8 cellular contexts compared by ENCODE assay signal in the genomic region with DNA sequence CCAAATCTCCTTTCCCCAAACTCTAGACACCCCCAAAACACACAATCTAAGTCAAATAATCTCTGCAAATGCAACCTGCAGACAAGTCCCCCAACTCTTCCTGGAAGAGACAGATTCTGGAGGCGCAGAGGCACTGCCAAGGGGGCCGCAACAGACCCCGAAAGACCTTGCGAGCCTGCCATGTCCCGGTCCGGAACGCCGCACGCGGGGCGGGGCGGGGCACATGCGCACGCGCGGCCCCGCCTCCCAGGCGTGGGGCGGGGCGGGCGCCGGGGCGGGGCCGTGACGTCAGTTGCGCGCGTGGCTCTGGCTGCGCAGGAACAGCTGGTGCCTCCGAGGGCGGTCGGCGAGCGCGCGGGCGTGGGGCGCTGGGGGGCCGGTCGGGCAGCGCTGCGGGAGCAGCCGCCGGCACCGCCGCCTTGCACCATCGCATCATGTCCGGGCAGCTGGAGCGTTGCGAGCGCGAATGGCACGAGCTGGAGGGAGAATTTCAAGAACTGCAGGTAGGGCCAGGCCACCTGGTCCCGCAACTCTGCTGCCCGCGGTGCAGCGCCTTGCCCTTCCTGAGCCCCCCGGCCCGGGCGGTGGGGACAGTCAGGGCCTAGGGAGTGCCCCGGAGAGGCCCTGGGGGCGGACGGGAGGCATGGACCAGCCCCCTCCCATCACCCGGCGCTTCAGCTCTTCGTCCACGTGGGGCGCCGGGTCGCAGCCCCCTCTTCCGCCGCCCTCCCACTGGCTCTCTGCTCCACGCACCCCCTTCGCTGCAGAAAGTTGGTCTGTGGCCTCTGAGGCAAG. TPM values are rescaled to one million over a fixed set of nuclear protein-coding genes. Genes with fewer than 3 reads are reported as not detected.
A peak's percentile ranks its signal among the peaks of the same experiment; 100 is the strongest.
DNase-seq lines count a peak whose midpoint lies in the region; ATAC-seq and TF ChIP-seq lines count a peak whose summit lies in the region.

TMEM120B (plus strand) TSS at position 291 of the 795 bp plus-strand sequence; CDS start at position 435, 144 bp downstream.

- H4K5ac ChIP-seq in IMR-90 (ENCODE audit: low read depth, low read length) = peak within 1 kb of the TSS; percentile 65

- peak within 1 kb of the TSS; percentile 75 for H3K4me3 ChIP-seq in IMR-90 (ENCODE audit: insufficient read depth, low read depth, low read length)
- peak within 1 kb of the TSS; percentile 96 for H3K4me3 ChIP-seq in cardiac muscle cell
- H3K4me3 ChIP-seq in upper lobe of left lung = peak within 1 kb of the TSS; percentile 62 to 94 (median 80)

- peak within 1 kb of the TSS; percentile 6; the same call in 1 of the 3 replicates for H2BK15ac ChIP-seq in IMR-90 (ENCODE audit: low read depth, low read length)

- in situ Hi-C loops in IMR-90 (cut with MboI; ENCODE audit: low sequenced_read_pairs) = no loop called here

- peak within 1 kb of the TSS; percentile 64 for H3K27ac ChIP-seq in IMR-90 (ENCODE audit: insufficient read depth, low read length)
- peak within 1 kb of the TSS; percentile 88 for H3K27ac ChIP-seq in cardiac muscle cell
- H3K27ac ChIP-seq in upper lobe of left lung = peak within 1 kb of the TSS; percentile 87 to 94 (median 88)

- peak within 1 kb of the TSS; percentile 48 for H2BK5ac ChIP-seq in IMR-90 (ENCODE audit: low read depth, low read length, poor library complexity, severe bottlenecking)

- peak within 1 kb of the TSS; percentile 81 for H4K91ac ChIP-seq in IMR-90 (ENCODE audit: insufficient read depth, low read depth, low read length)

- peak within 1 kb of the TSS; percentile 89 for H3K4me3 Mint-ChIP-seq in activated naive CD8-positive, alpha-beta T cell treated with anti-CD3 and anti-CD28 coated beads, Interleukin-2, amount 10 ng/mL, durations not matched to agents 7 days and 5 days

- peak within 1 kb of the TSS; percentile 97 for H3K27ac Mint-ChIP-seq in activated naive CD8-positive, alpha-beta T cell treated with anti-CD3 and anti-CD28 coated beads, Interleukin-2, amount 10 ng/mL, durations not matched to agents 7 days and 5 days

- peaks cover 26 to 51% of the 10 kb centered on the region in 2 experiments; a peak in 3 of 4 replicates for H3K79me1 ChIP-seq in IMR-90 (ENCODE audit: low read depth in 1 of 2, low read length in 2 of 2)

- no peak for TF ChIP-seq EP300 in upper lobe of left lung (IDR thresholded peaks at IDR 0.05)

- H2AK9ac ChIP-seq in IMR-90 (replicated peaks; ENCODE audit: low read depth, low read length, poor library complexity) = peak within 1 kb of the TSS; percentile 97

- peak within 1 kb of the TSS; percentile 99 for H3K4me2 ChIP-seq in IMR-90 (ENCODE audit: low read depth, low read length)

- peaks cover 31% of the 10 kb centered on the region for H3K4me1 Mint-ChIP-seq in activated naive CD8-positive, alpha-beta T cell treated with anti-CD3 and anti-CD28 coated beads, Interleukin-2, amount 10 ng/mL, durations not matched to agents 7 days and 5 days

- peaks cover 22% of the 10 kb centered on the region for H3K9me1 ChIP-seq in IMR-90 (ENCODE audit: insufficient read depth, low read length)

- CTCF ChIA-PET in IMR-90 (lab: Yijun Ruan, JAX) = interaction anchor here (0.6 to 1.5 kb wide), 4 partner anchors 52 to 320 kb away, joined by 3 to 6 read pairs (median 4); no protein-coding TSS in a partner anchor

- H2AK5ac ChIP-seq in IMR-90 (ENCODE audit: low read depth, low read length) = peak within 1 kb of the TSS; percentile 73

- peak; percentile 82 for TF ChIP-seq POLR2A in IMR-90 (IDR thresholded peaks at IDR 0.05; ENCODE audit: low read depth, low read length)
- peak; percentile 18 to 97 (median 71) for TF ChIP-seq POLR2A in upper lobe of left lung (IDR thresholded peaks at IDR 0.05)

- TF ChIP-seq CTCF in IMR-90 (conservative IDR thresholded peaks at IDR 0.05; ENCODE audit: low read depth, low read length) (no peak), cardiac muscle cell (IDR thresholded peaks at IDR 0.05; ENCODE audit: low read depth, low read length) (no peak), upper lobe of left lung (IDR thresholded peaks at IDR 0.05) (no peak)

- peak within 1 kb of the TSS; percentile 87 for H3K4ac ChIP-seq in IMR-90 (ENCODE audit: low read depth, low read length)

- no peak for TF ChIP-seq RAD21 in IMR-90 (IDR thresholded peaks at IDR 0.05; ENCODE audit: low read length)

- H3K36me3 Mint-ChIP-seq in activated naive CD8-positive, alpha-beta T cell treated with anti-CD3 and anti-CD28 coated beads, Interleukin-2, amount 10 ng/mL, durations not matched to agents 7 days and 5 days = peaks cover 8% of the 10 kb centered on the region

- POLR2A ChIA-PET in IMR-90 (lab: Charles Lee; ENCODE audit: unreplicated experiment) = interaction anchor here (0.5 kb wide), 2 partner anchors 71 to 186 kb away, joined by 4 to 6 read pairs; no protein-coding TSS in a partner anchor
- POLR2A ChIA-PET in activated naive CD8-positive, alpha-beta T cell treated with anti-CD3 and anti-CD28 coated beads, Interleukin-2, amount 10 ng/mL, durations not matched to agents 7 days and 5 days (lab: Charles Lee) = interaction anchor here (0.6 to 3.5 kb wide), 22 partner anchors 10 to 486 kb away, joined by 3 to 21 read pairs (median 4); partner anchors contain the start of genes RHOF and SETD1B

- DNase-seq in IMR-90 = peak; percentile 71
- DNase-seq in activated naive CD8-positive, alpha-beta T cell treated with anti-CD3 and anti-CD28 coated beads, Interleukin-2, amount 10 ng/mL, durations not matched to agents 7 days and 5 days = peak; percentile 93
- DNase-seq in cardiac muscle cell (ENCODE audit: low read depth in 1 of 2, low spot score in 1 of 2) = peak; percentile 80 to 91
- DNase-seq in pons (ENCODE audit: low spot score) = peak; percentile 48
- DNase-seq in upper lobe of left lung = peak; percentile 90 to 98

- peak within 1 kb of the TSS; percentile 83 for H2BK120ac ChIP-seq in IMR-90 (ENCODE audit: low read depth, low read length)

- H3K9me3 ChIP-seq in ES-I3 (ENCODE audit: control insufficient read depth, insufficient read depth, low read length) = no peaks in the 10 kb centered on the region
- H3K9me3 ChIP-seq in IMR-90 (ENCODE audit: control insufficient read depth, insufficient read depth, low read length) = no peaks in the 10 kb centered on the region
- H3K9me3 ChIP-seq in cardiac muscle cell (ENCODE audit: low read depth) = no peaks in the 10 kb centered on the region
- no peaks in the 10 kb centered on the region for H3K9me3 ChIP-seq in upper lobe of left lung

- peak within 1 kb of the TSS; percentile 32 to 93 for H4K8ac ChIP-seq in IMR-90 (ENCODE audit: low read depth in 2 of 2, low read length in 2 of 2)

- peak within 1 kb of the TSS; percentile 95 for H2AFZ ChIP-seq in IMR-90 (replicated peaks; ENCODE audit: low read length, poor library complexity)

- H4K20me1 ChIP-seq in IMR-90 (ENCODE audit: insufficient read depth, low read length) = peaks cover 6% of the 10 kb centered on the region; the same call in 1 of the 2 replicates

- ATAC-seq in GM21528 (IDR thresholded peaks at IDR 0.05; ENCODE audit: low FRiP score, unreplicated experiment) = peak; percentile 83
- ATAC-seq in IMR-90 (ENCODE audit: low read depth) = peak; percentile 90
- ATAC-seq in SK-N-SH treated with all-trans-retinoic acid at 6 μM for 48 hours = peak; percentile 68
- peak; percentile 85 for ATAC-seq in activated naive CD8-positive, alpha-beta T cell treated with anti-CD3 and anti-CD28 coated beads, Interleukin-2, amount 10 ng/mL, durations not matched to agents 7 days and 5 days (ENCODE audit: low read depth)
- ATAC-seq in upper lobe of left lung (ENCODE audit: low FRiP score in 2 of 2) = peak; percentile 92 to 97

- 1% methylated on average over 40 of the region's 74 CpGs; no CpG with 5 or more reads in 1 of the 2 experiments for WGBS in IMR-90 (ENCODE audit: extremely low coverage in 2 of 2, insufficient read length in 1 of 2), 2 experiments
- 0% methylated on average over 26 of the region's 74 CpGs; no CpG with 5 or more reads in 1 of the 2 donors for WGBS in upper lobe of left lung, 2 donors

- dilution Hi-C loops in IMR-90 (cut with HindIII; ENCODE audit: low sequenced_read_pairs, unreplicated experiment) = no loop called here

- H3K56ac ChIP-seq in IMR-90 (ENCODE audit: extremely low read depth, insufficient read depth, low read length) = peak within 1 kb of the TSS; percentile 72

- peak within 1 kb of the TSS; percentile 97 for H3K14ac ChIP-seq in IMR-90 (replicated peaks; ENCODE audit: low read depth, low read length)

- H3K23ac ChIP-seq in IMR-90 (ENCODE audit: low read depth, low read length) = peak within 1 kb of the TSS; percentile 92

- H3K4me1 ChIP-seq in ES-I3 (ENCODE audit: insufficient read depth, low read length) = peaks cover 11% of the 10 kb centered on the region
- peaks cover 10% of the 10 kb centered on the region for H3K4me1 ChIP-seq in IMR-90 (ENCODE audit: control insufficient read depth, insufficient read depth, low read length)
- H3K4me1 ChIP-seq in cardiac muscle cell (ENCODE audit: low read depth) = peaks cover 15% of the 10 kb centered on the region
- H3K4me1 ChIP-seq in upper lobe of left lung = peaks cover 12 to 26% (median 15%) of the 10 kb centered on the region in 4 donors

- no peak within 1 kb of the TSS for H2BK20ac ChIP-seq in IMR-90 (ENCODE audit: low read depth, low read length)

- H3K9ac ChIP-seq in ES-I3 (ENCODE audit: low read depth, low read length) (peak within 1 kb of the TSS; percentile 96), IMR-90 (ENCODE audit: low read depth, low read length) (peak within 1 kb of the TSS; percentile 69)

- BruUV-seq in IMR-90 (replicated peaks; lab: Mats Ljungman, UMichigan) = no TSS peak

- H3K9me3 Mint-ChIP-seq in activated naive CD8-positive, alpha-beta T cell treated with anti-CD3 and anti-CD28 coated beads, Interleukin-2, amount 10 ng/mL, durations not matched to agents 7 days and 5 days = no peaks in the 10 kb centered on the region

- intact Hi-C loops in IMR-90 (cut with micrococcal nuclease) = loop anchor here (5.0 kb wide), 2 partner anchors 55 to 80 kb away; partner anchors contain the start of gene RHOF

- H3K27me3 ChIP-seq in IMR-90 (ENCODE audit: control insufficient read depth, insufficient read depth, low read length) = no peaks in the 10 kb centered on the region
- no peaks in the 10 kb centered on the region for H3K27me3 ChIP-seq in cardiac muscle cell
- H3K27me3 ChIP-seq in upper lobe of left lung = no peaks in the 10 kb centered on the region

- H3K36me3 ChIP-seq in ES-I3 (ENCODE audit: insufficient read depth, low read length) = no peaks in the 10 kb centered on the region
- H3K36me3 ChIP-seq in IMR-90 (ENCODE audit: control insufficient read depth, insufficient read depth, low read length) = 0 out of 2 replicates have a peak, but pooled peaks cover 1% of the 10 kb centered on the region
- no peaks in the 10 kb centered on the region for H3K36me3 ChIP-seq in cardiac muscle cell
- H3K36me3 ChIP-seq in upper lobe of left lung = no peaks in the 10 kb centered on the region

- H3K27me3 Mint-ChIP-seq in activated naive CD8-positive, alpha-beta T cell treated with anti-CD3 and anti-CD28 coated beads, Interleukin-2, amount 10 ng/mL, durations not matched to agents 7 days and 5 days = peaks cover 2% of the 10 kb centered on the region

- H3K18ac ChIP-seq in IMR-90 (ENCODE audit: low read depth, low read length) = peak within 1 kb of the TSS; percentile 70

RNA-seq across cellular contexts. Expression of gene TMEM120B, which starts in this region (rescaled TPM):
- total RNA-seq in IMR-90 (2012; rRNA removed) (9.2 and 10.6 TPM in 2 replicates), cardiac muscle cell (11.7 and 30.7 TPM in 2 replicates), upper lobe of left lung (10 to 100 TPM in 5 of 6 donors, 1 to 10 TPM in 1; 8.9 to 23.0 (median 14.2) TPM)
- polyA plus RNA-seq in IMR-90 (2012; rRNA removed) (18.3 and 18.4 TPM in 2 replicates), cardiac muscle cell (19.7 and 23.0 TPM in 2 replicates)
- 7.7 and 14.0 TPM in 2 replicates for polyA plus RNA-seq in IMR-90 (2012; cell fraction: cytosol; rRNA removed)
- polyA plus RNA-seq in IMR-90 (2012; cell fraction: nucleus; rRNA removed; ENCODE audit: low replicate concordance) = 83.2 and 114 TPM in 2 replicates
- 1 to 10 TPM; 9.8 to 9.9 TPM for total RNA-seq in activated naive CD8-positive, alpha-beta T cell treated with anti-CD3 and anti-CD28 coated beads, Interleukin-2, amount 10 ng/mL, durations not matched to agents 7 days and 5 days

Comparison
In these comparisons a context has a peak if more than half of its experiments do, and no peak if none do; other contexts are left out.
1. Peak in every context shown above with its lines: DNase-seq, ATAC-seq, H3K4me3 ChIP-seq and H3K27ac ChIP-seq.